Comparison of ENCODE assay signal across 8 cellular contexts in the genomic region with DNA sequence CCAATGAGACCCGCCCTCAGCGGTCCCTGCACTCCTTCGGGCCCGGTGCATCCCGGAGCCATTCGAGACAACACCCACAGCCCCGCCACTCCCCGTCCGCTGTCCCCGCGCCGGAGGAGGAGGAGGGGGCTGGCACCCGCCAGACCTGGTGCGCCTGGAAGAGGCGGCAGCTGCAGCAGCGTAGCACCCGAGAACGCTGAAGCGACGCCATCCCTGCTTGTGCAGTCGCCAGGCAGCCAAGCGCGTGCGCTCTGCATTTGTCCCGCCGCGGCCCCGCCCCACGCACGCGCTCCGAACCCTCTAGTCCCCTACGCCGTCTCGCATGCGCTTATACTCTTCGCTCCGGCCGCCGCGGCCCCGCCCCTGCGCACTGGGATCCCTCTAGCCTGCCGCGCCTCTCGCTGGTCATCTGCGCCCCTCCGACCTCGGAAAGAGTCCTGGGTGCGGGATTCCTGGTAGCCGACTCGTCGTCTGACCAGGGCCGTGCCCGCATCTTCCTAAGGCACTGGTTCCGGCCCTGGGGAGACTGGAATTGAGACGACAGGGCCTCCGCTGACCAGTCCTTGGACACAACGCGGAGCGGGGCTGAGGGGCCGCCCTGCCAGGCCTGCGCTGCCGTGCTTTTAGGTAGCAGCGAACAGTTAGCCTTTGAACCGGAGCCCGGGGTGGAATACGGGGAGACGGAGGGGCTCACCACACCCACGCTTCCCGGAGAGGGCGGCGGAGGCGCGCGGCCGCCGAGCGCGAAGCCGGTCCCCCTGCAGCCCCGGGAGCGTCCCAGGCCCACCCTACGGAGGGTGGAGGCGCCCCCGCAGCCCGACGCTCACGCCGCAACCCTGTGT. TPM values are rescaled to one million over a fixed set of nuclear protein-coding genes. Genes with fewer than 3 reads are reported as not detected.
DNase-seq lines count a peak whose midpoint lies in the region; ATAC-seq, FAIRE-seq and TF ChIP-seq lines count a peak whose summit lies in the region.

A gene with protein sequence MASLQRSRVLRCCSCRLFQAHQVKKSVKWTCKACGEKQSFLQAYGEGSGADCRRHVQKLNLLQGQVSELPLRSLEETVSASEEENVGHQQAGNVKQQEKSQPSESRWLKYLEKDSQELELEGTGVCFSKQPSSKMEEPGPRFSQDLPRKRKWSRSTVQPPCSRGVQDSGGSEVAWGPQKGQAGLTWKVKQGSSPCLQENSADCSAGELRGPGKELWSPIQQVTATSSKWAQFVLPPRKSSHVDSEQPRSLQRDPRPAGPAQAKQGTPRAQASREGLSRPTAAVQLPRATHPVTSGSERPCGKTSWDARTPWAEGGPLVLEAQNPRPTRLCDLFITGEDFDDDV (minus strand): TSS at position 232 of the 842 bp plus-strand sequence. CDS start 21 bp downstream, at position 211.

- peak; percentile 80 to 97 for TF ChIP-seq POLR2A in HepG2 (IDR thresholded peaks at IDR 0.05; ENCODE audit: insufficient read depth in 1 of 2, low read depth in 2 of 2, low read length in 2 of 2)

- peaks cover 0 to 13% (median 0%) of the 10 kb centered on the region in 11 experiments; a peak in 1 of 22 replicates for H4K20me1 ChIP-seq in BLaER1 treated with 17β-estradiol and CSF1 and Interleukin-3, amounts not matched to agents 10 nM and 100 nM
- no peaks in the 10 kb centered on the region for H4K20me1 ChIP-seq in HepG2 (ENCODE audit: insufficient read depth, low read length)

- WGBS in HepG2 (ENCODE audit: low lambda C conversion rate): 2% methylated on average over 9 of the region's 90 CpGs

- in situ Hi-C loops in HepG2 (cut with HindIII; ENCODE audit: extremely low pct_ligation_motif_present, low pct_unique_long_range_greater_than_20kb): no loop called here

- peak within 1 kb of the TSS; percentile 74 to 94 (median 81) for H3K4me3 ChIP-seq in BLaER1 treated with 17β-estradiol and CSF1 and Interleukin-3, amounts not matched to agents 10 nM and 100 nM
- H3K4me3 ChIP-seq in HepG2 (replicated peaks in 1 of 3; ENCODE audit: insufficient read depth in 1 of 3, low read depth in 2 of 3, low read length in 3 of 3): peak within 1 kb of the TSS; percentile 80 to 90 (median 87)

- H3K27me3 ChIP-seq in BLaER1 treated with 17β-estradiol and CSF1 and Interleukin-3, amounts not matched to agents 10 nM and 100 nM: no peaks in the 10 kb centered on the region
- no peaks in the 10 kb centered on the region for H3K27me3 ChIP-seq in HepG2 (ENCODE audit: control insufficient read depth in 1 of 2, insufficient read depth in 2 of 2, low read length in 2 of 2)

- peak; percentile 69 for TF ChIP-seq CTCF in HepG2 (CRISPR knock-in tag; IDR thresholded peaks at IDR 0.05)

- BruUV-seq in HepG2 (replicated peaks; lab: Mats Ljungman, UMichigan): TSS peak; percentile 85

- peaks cover 0 to 20% (median 13%) of the 10 kb centered on the region in 11 experiments; a peak in 18 of 22 replicates for H3K9me3 ChIP-seq in BLaER1 treated with 17β-estradiol and CSF1 and Interleukin-3, amounts not matched to agents 10 nM and 100 nM (replicated peaks in 1 of 11)
- H3K9me3 ChIP-seq in HepG2 (ENCODE audit: low read length): no peaks in the 10 kb centered on the region

- H3K79me2 ChIP-seq in HepG2 (ENCODE audit: insufficient read depth, low read length): peaks cover 23% of the 10 kb centered on the region

- ATAC-seq in HG03460 (IDR thresholded peaks at IDR 0.05; ENCODE audit: unreplicated experiment): peak; percentile 98
- peak; percentile 96 for ATAC-seq in HepG2

- POLR2A ChIA-PET in HepG2 (lab: Yijun Ruan, JAX): interaction anchor here (0.6 to 1.0 kb wide), 4 partner anchors 36 to 235 kb away, joined by 3 read pairs; a partner anchor contains a TSS

- TF ChIP-seq EP300 in HepG2 (IDR thresholded peaks at IDR 0.05; ENCODE audit: low read depth in 2 of 2, low read length in 2 of 2): no peak
- no peak for TF ChIP-seq EP300 in HepG2 (CRISPR knock-in tag; IDR thresholded peaks at IDR 0.05; ENCODE audit: borderline replicate concordance)

- peak within 1 kb of the TSS; percentile 63 to 83 (median 72) for H3K27ac ChIP-seq in BLaER1 treated with 17β-estradiol and CSF1 and Interleukin-3, amounts not matched to agents 10 nM and 100 nM
- H3K27ac ChIP-seq in HepG2 (ENCODE audit: extremely low read length, insufficient read depth, low read length): peak within 1 kb of the TSS; percentile 92

- peaks cover 19 to 27% (median 23%) of the 10 kb centered on the region in 11 experiments for H3K36me3 ChIP-seq in BLaER1 treated with 17β-estradiol and CSF1 and Interleukin-3, amounts not matched to agents 10 nM and 100 nM
- peaks cover 6 to 10% of the 10 kb centered on the region in 2 experiments; a peak in 4 of 5 replicates for H3K36me3 ChIP-seq in HepG2 (replicated peaks in 1 of 2; ENCODE audit: control insufficient read depth in 1 of 2, insufficient read depth in 2 of 2, low read length in 2 of 2)

- peak; percentile 17; the same call in 1 of the 2 replicates for TF ChIP-seq RAD21 in HepG2 (CRISPR knock-in tag; IDR thresholded peaks at IDR 0.05)

- H3K4me1 ChIP-seq in BLaER1 treated with 17β-estradiol and CSF1 and Interleukin-3, amounts not matched to agents 10 nM and 100 nM: peaks cover 17 to 34% (median 26%) of the 10 kb centered on the region in 10 experiments
- H3K4me1 ChIP-seq in HepG2 (ENCODE audit: insufficient read depth, low read length): peaks cover 26% of the 10 kb centered on the region

- CTCF ChIA-PET in HepG2 (lab: Yijun Ruan, JAX; ENCODE audit: low intra/inter-chr PET ratio, low total read pairs): no interaction called here

- H2AFZ ChIP-seq in HepG2 (ENCODE audit: low read length): no peak within 1 kb of the TSS

- intact Hi-C loops in HepG2 (cut with micrococcal nuclease; ENCODE audit: unreplicated experiment): loop anchor here (2.0 kb wide), 1 partner anchor 232 kb away; no protein-coding TSS in a partner anchor

- no peak for FAIRE-seq in HepG2 (lab: Jason Lieb, UNC)

- H3K4me2 ChIP-seq in BLaER1 treated with 17β-estradiol and CSF1 and Interleukin-3, amounts not matched to agents 10 nM and 100 nM: peak within 1 kb of the TSS; percentile 82 to 98 (median 93)
- peak within 1 kb of the TSS; percentile 86 for H3K4me2 ChIP-seq in HepG2 (ENCODE audit: low read depth, low read length)

- DNase-seq in GM19240 (ENCODE audit: insufficient read length, low spot score): peak; percentile 96
- peak; percentile 99 for DNase-seq in NCI-H69 (lab: John Stamatoyannopoulos, UW)
- peak; percentile 86 to 87 for DNase-seq in activated CD4-positive, alpha-beta T cell treated with anti-CD3 and anti-CD28 coated beads, Interleukin-2, amount 50 U/mL, for 4 hours
- DNase-seq in dermis blood vessel endothelial cell: peak; percentile 98
- DNase-seq in HepG2 (ENCODE audit: low spot score): peak; percentile 90
- peak; percentile 94 for DNase-seq in stimulated activated CD4-positive, alpha-beta T cell treated with anti-CD3 and anti-CD28 coated beads, Interleukin-4, amount 100 ng/mL, for 1 hour

- H3K9ac ChIP-seq in BLaER1 treated with 17β-estradiol and CSF1 and Interleukin-3, amounts not matched to agents 10 nM and 100 nM: peak within 1 kb of the TSS; percentile 78 to 90 (median 84)
- peak within 1 kb of the TSS; percentile 84 for H3K9ac ChIP-seq in HepG2 (ENCODE audit: insufficient read depth, low read depth, low read length)

TF ChIP-seq in HepG2, 621 proteins besides CTCF, POLR2A, EP300 and RAD21 (continues in another document):
- TF ChIP-seq ZIK1 (CRISPR knock-in tag; IDR thresholded peaks at IDR 0.05; ENCODE audit: borderline replicate concordance, low read depth) (peak; percentile 69; the same call in 1 of the 2 replicates), MAFG (CRISPR knock-in tag; IDR thresholded peaks at IDR 0.05) (no peak)
- TF ChIP-seq, protein P1, sequence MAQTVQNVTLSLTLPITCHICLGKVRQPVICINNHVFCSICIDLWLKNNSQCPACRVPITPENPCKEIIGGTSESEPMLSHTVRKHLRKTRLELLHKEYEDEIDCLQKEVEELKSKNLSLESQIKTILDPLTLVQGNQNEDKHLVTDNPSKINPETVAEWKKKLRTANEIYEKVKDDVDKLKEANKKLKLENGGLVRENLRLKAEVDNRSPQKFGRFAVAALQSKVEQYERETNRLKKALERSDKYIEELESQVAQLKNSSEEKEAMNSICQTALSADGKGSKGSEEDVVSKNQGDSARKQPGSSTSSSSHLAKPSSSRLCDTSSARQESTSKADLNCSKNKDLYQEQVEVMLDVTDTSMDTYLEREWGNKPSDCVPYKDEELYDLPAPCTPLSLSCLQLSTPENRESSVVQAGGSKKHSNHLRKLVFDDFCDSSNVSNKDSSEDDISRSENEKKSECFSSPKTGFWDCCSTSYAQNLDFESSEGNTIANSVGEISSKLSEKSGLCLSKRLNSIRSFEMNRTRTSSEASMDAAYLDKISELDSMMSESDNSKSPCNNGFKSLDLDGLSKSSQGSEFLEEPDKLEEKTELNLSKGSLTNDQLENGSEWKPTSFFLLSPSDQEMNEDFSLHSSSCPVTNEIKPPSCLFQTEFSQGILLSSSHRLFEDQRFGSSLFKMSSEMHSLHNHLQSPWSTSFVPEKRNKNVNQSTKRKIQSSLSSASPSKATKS (CRISPR knock-in tag; IDR thresholded peaks at IDR 0.05): no peak

RNA-seq across cellular contexts. Expression of the gene that starts here (rescaled TPM):
- total RNA-seq in dermis blood vessel endothelial cell (8.2 and 11.9 TPM in 2 replicates), HepG2 (2016; rRNA removed; fragmentation: Illumina TruSeq; extraction: Trizol) (11.3 and 15.5 TPM in 2 replicates)
- total RNA-seq in HepG2 (2016; cell fraction: cytosol; rRNA removed; fragmentation: Illumina TruSeq; extraction: Trizol; ENCODE audit: low read depth): 5.8 and 6.9 TPM in 2 replicates
- 9.7 and 18.4 TPM in 2 replicates for total RNA-seq in HepG2 (2016; cell fraction: insoluble cytoplasmic fraction; rRNA removed; fragmentation: Illumina TruSeq; extraction: Trizol)
- 4.5 and 5.1 TPM in 2 replicates for total RNA-seq in HepG2 (2016; cell fraction: membrane; rRNA removed; fragmentation: Illumina TruSeq; extraction: Trizol)
- 22.2 and 24.1 TPM in 2 replicates for total RNA-seq in HepG2 (2016; cell fraction: nucleus; rRNA removed; fragmentation: Illumina TruSeq; extraction: Trizol)
- polyA plus RNA-seq in HepG2 (2011; rRNA removed): 32.6 and 34.1 TPM in 2 replicates
- polyA plus RNA-seq in HepG2 (2011; cell fraction: cytosol; rRNA removed): 7.9 and 9.8 TPM in 2 replicates
- 162 and 171 TPM in 2 replicates for polyA plus RNA-seq in HepG2 (2011; cell fraction: nucleus; rRNA removed)
- 19.0 and 22.7 TPM in 2 replicates for polyA plus RNA-seq in HepG2 (2012)
- 1.4 and 1.7 TPM in 2 replicates for polyA plus RNA-seq in HepG2 (2016; cell fraction: cytosol; fragmentation: Illumina TruSeq; extraction: Trizol; ENCODE audit: low read depth)
- 8.1 and 8.4 TPM in 2 replicates for polyA plus RNA-seq in HepG2 (2016; cell fraction: insoluble cytoplasmic fraction; fragmentation: Illumina TruSeq; extraction: Trizol; ENCODE audit: low read depth)
- 2.1 and 3.0 TPM in 2 replicates for polyA plus RNA-seq in HepG2 (2016; cell fraction: membrane; fragmentation: Illumina TruSeq; extraction: Trizol; ENCODE audit: low read depth)
- polyA plus RNA-seq in HepG2 (2016; cell fraction: nucleus; fragmentation: Illumina TruSeq; extraction: Trizol; ENCODE audit: insufficient read depth, low read depth): 78.5 and 90.7 TPM in 2 replicates
- polyA minus RNA-seq in HepG2 (2011; rRNA and poly(A)+ RNA removed; ENCODE audit: low replicate concordance): 16.4 and 18.6 TPM in 2 replicates
- polyA minus RNA-seq in HepG2 (2011; cell fraction: cytosol; rRNA and poly(A)+ RNA removed): 2.5 and 4.4 TPM in 2 replicates
- polyA minus RNA-seq in HepG2 (2011; cell fraction: nucleus; rRNA and poly(A)+ RNA removed): 31.4 and 38.0 TPM in 2 replicates

Comparison
In these comparisons a context has a peak if more than half of its experiments do, and no peak if none do; other contexts are left out.
1. Peak in every context shown above with its lines: DNase-seq, ATAC-seq, H3K4me3 ChIP-seq and H3K27ac ChIP-seq.